Comparison of ENCODE assay signal across 1 cellular context in the genomic region with DNA sequence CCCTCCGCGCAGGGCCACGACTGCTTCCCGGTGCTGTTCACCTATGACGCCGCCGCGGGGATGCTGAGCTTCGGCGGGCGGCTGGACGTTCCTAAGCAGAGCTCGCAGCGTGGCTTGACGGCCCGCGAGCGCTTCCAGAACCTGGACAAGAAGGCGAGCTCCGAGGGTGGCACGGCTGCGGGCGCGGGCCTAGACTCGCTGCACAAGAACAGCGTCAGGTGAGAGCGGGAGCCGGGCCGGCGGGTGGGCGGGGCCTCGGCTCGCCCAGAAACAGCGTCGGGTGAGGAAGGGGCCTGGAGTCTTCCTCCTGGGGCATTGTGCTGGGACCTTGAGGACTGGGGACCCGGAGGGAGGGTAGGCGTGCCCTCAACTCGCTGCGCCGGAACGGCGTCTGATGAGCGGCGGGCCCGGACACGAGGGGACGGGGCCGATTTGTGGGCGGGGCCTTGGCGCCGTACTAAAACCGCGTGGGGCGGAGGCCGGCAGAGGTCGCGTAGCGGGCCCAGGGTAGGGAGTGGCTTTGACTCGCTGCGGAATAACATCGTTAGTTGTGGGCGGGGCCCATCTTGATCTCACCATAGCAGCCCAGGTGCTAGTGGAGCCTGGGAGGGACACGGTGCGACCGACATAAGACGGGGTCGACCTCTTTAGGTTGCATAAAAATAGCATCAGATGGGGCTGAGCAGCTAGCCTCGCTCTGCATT.
TF ChIP-seq lines count a peak whose summit lies in the region.

No MANE protein-coding gene starts in this region.

TF ChIP-seq in K562, 482 proteins besides CTCF, POLR2A, EP300 and RAD21 (continues in another document):
- TF ChIP-seq ASH1L (IDR thresholded peaks at IDR 0.05; ENCODE audit: borderline replicate concordance, low read depth, partially characterized antibody) (no peak), FOSL1 (tag; conservative IDR thresholded peaks at IDR 0.05) (no peak), PRPF4 (IDR thresholded peaks at IDR 0.05; ENCODE audit: insufficient read depth, low read depth, low read length, poor library complexity, severe bottlenecking) (no peak), ZNF347 (CRISPR knock-in tag; IDR thresholded peaks at IDR 0.05; ENCODE audit: low read depth) (no peak), ZNF785 (CRISPR knock-in tag; IDR thresholded peaks at IDR 0.05) (no peak), ETV5 (CRISPR knock-in tag; IDR thresholded peaks at IDR 0.05; ENCODE audit: low read depth) (no peak), SNRNP70 (optimal IDR thresholded peaks at IDR 0.05; ENCODE audit: low read depth, low read length) (no peak), NR2F6 (CRISPR knock-in tag; IDR thresholded peaks at IDR 0.05) (no peak), SMAD1 (IDR thresholded peaks at IDR 0.05; ENCODE audit: low read depth, low read length, partially characterized antibody) (no peak), U2AF2 (optimal IDR thresholded peaks at IDR 0.05; ENCODE audit: low read depth, low read length) (no peak), ARID1B (IDR thresholded peaks at IDR 0.05) (no peak), ZNF717 (CRISPR knock-in tag; IDR thresholded peaks at IDR 0.05) (no peak), RNF2 (IDR thresholded peaks at IDR 0.05) (no peak), SAFB (IDR thresholded peaks at IDR 0.05; ENCODE audit: borderline replicate concordance, low read depth, low read length) (peak; percentile 80), ZNF3 (CRISPR knock-in tag; IDR thresholded peaks at IDR 0.05) (no peak), HMG20B (CRISPR knock-in tag; IDR thresholded peaks at IDR 0.05) (no peak), XRCC4 (IDR thresholded peaks at IDR 0.05; ENCODE audit: extremely low read depth, insufficient read depth, insufficient read length) (no peak), HOXB6 (CRISPR knock-in tag; IDR thresholded peaks at IDR 0.05; ENCODE audit: borderline replicate concordance) (no peak), KAT8 (IDR thresholded peaks at IDR 0.05; ENCODE audit: low read depth) (no peak), JUN (IDR thresholded peaks at IDR 0.05; ENCODE audit: borderline replicate concordance, low read depth, low read length) (no peak), JUN (CRISPR knock-in tag; IDR thresholded peaks at IDR 0.05; ENCODE audit: borderline replicate concordance) (no peak), HDAC1 (IDR thresholded peaks at IDR 0.05) (peak in 1 of 2 experiments; percentile 21; a peak in 1 of 4 replicates), COPS2 (conservative IDR thresholded peaks at IDR 0.05) (no peak), CBX8 (IDR thresholded peaks at IDR 0.05; ENCODE audit: borderline replicate concordance, extremely low read depth, low read depth, low read length, poor library complexity, severe bottlenecking) (no peak), EZH2 (IDR thresholded peaks at IDR 0.05; ENCODE audit: borderline replicate concordance, low read depth, low read length) (no peak), TSC22D4 (tag; IDR thresholded peaks at IDR 0.05) (no peak), KAT7 (CRISPR knock-in tag; IDR thresholded peaks at IDR 0.05; ENCODE audit: borderline replicate concordance) (no peak)
- TF ChIP-seq, protein P1, sequence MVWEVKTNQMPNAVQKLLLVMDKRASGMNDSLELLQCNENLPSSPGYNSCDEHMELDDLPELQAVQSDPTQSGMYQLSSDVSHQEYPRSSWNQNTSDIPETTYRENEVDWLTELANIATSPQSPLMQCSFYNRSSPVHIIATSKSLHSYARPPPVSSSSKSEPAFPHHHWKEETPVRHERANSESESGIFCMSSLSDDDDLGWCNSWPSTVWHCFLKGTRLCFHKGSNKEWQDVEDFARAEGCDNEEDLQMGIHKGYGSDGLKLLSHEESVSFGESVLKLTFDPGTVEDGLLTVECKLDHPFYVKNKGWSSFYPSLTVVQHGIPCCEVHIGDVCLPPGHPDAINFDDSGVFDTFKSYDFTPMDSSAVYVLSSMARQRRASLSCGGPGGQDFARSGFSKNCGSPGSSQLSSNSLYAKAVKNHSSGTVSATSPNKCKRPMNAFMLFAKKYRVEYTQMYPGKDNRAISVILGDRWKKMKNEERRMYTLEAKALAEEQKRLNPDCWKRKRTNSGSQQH (CRISPR knock-in tag; IDR thresholded peaks at IDR 0.05) = no peak
- TF ChIP-seq, protein P2, sequence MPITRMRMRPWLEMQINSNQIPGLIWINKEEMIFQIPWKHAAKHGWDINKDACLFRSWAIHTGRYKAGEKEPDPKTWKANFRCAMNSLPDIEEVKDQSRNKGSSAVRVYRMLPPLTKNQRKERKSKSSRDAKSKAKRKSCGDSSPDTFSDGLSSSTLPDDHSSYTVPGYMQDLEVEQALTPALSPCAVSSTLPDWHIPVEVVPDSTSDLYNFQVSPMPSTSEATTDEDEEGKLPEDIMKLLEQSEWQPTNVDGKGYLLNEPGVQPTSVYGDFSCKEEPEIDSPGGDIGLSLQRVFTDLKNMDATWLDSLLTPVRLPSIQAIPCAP (CRISPR knock-in tag; IDR thresholded peaks at IDR 0.05; ENCODE audit: borderline replicate concordance) = no peak
- TF ChIP-seq, protein P3, sequence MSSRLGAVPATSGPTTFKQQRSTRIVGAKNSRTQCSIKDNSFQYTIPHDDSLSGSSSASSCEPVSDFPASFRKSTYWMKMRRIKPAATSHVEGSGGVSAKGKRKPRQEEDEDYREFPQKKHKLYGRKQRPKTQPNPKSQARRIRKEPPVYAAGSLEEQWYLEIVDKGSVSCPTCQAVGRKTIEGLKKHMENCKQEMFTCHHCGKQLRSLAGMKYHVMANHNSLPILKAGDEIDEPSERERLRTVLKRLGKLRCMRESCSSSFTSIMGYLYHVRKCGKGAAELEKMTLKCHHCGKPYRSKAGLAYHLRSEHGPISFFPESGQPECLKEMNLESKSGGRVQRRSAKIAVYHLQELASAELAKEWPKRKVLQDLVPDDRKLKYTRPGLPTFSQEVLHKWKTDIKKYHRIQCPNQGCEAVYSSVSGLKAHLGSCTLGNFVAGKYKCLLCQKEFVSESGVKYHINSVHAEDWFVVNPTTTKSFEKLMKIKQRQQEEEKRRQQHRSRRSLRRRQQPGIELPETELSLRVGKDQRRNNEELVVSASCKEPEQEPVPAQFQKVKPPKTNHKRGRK (tag; IDR thresholded peaks at IDR 0.05) = no peak
- TF ChIP-seq, protein P4, sequence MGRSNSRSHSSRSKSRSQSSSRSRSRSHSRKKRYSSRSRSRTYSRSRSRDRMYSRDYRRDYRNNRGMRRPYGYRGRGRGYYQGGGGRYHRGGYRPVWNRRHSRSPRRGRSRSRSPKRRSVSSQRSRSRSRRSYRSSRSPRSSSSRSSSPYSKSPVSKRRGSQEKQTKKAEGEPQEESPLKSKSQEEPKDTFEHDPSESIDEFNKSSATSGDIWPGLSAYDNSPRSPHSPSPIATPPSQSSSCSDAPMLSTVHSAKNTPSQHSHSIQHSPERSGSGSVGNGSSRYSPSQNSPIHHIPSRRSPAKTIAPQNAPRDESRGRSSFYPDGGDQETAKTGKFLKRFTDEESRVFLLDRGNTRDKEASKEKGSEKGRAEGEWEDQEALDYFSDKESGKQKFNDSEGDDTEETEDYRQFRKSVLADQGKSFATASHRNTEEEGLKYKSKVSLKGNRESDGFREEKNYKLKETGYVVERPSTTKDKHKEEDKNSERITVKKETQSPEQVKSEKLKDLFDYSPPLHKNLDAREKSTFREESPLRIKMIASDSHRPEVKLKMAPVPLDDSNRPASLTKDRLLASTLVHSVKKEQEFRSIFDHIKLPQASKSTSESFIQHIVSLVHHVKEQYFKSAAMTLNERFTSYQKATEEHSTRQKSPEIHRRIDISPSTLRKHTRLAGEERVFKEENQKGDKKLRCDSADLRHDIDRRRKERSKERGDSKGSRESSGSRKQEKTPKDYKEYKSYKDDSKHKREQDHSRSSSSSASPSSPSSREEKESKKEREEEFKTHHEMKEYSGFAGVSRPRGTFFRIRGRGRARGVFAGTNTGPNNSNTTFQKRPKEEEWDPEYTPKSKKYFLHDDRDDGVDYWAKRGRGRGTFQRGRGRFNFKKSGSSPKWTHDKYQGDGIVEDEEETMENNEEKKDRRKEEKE (IDR thresholded peaks at IDR 0.05; ENCODE audit: borderline replicate concordance in 1 of 2, control insufficient read depth in 1 of 2, low read depth in 2 of 2, low read length in 1 of 2) = no peak
- TF ChIP-seq, protein P5, sequence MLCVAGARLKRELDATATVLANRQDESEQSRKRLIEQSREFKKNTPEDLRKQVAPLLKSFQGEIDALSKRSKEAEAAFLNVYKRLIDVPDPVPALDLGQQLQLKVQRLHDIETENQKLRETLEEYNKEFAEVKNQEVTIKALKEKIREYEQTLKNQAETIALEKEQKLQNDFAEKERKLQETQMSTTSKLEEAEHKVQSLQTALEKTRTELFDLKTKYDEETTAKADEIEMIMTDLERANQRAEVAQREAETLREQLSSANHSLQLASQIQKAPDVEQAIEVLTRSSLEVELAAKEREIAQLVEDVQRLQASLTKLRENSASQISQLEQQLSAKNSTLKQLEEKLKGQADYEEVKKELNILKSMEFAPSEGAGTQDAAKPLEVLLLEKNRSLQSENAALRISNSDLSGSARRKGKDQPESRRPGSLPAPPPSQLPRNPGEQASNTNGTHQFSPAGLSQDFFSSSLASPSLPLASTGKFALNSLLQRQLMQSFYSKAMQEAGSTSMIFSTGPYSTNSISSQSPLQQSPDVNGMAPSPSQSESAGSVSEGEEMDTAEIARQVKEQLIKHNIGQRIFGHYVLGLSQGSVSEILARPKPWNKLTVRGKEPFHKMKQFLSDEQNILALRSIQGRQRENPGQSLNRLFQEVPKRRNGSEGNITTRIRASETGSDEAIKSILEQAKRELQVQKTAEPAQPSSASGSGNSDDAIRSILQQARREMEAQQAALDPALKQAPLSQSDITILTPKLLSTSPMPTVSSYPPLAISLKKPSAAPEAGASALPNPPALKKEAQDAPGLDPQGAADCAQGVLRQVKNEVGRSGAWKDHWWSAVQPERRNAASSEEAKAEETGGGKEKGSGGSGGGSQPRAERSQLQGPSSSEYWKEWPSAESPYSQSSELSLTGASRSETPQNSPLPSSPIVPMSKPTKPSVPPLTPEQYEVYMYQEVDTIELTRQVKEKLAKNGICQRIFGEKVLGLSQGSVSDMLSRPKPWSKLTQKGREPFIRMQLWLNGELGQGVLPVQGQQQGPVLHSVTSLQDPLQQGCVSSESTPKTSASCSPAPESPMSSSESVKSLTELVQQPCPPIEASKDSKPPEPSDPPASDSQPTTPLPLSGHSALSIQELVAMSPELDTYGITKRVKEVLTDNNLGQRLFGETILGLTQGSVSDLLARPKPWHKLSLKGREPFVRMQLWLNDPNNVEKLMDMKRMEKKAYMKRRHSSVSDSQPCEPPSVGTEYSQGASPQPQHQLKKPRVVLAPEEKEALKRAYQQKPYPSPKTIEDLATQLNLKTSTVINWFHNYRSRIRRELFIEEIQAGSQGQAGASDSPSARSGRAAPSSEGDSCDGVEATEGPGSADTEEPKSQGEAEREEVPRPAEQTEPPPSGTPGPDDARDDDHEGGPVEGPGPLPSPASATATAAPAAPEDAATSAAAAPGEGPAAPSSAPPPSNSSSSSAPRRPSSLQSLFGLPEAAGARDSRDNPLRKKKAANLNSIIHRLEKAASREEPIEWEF (CRISPR knock-in tag; IDR thresholded peaks at IDR 0.05) = no peak
- TF ChIP-seq, protein P6, sequence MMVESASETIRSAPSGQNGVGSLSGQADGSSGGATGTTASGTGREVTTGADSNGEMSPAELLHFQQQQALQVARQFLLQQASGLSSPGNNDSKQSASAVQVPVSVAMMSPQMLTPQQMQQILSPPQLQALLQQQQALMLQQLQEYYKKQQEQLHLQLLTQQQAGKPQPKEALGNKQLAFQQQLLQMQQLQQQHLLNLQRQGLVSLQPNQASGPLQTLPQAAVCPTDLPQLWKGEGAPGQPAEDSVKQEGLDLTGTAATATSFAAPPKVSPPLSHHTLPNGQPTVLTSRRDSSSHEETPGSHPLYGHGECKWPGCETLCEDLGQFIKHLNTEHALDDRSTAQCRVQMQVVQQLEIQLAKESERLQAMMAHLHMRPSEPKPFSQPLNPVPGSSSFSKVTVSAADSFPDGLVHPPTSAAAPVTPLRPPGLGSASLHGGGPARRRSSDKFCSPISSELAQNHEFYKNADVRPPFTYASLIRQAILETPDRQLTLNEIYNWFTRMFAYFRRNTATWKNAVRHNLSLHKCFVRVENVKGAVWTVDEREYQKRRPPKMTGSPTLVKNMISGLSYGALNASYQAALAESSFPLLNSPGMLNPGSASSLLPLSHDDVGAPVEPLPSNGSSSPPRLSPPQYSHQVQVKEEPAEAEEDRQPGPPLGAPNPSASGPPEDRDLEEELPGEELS (CRISPR knock-in tag; IDR thresholded peaks at IDR 0.05; ENCODE audit: borderline replicate concordance) = no peak
- TF ChIP-seq, protein P7, sequence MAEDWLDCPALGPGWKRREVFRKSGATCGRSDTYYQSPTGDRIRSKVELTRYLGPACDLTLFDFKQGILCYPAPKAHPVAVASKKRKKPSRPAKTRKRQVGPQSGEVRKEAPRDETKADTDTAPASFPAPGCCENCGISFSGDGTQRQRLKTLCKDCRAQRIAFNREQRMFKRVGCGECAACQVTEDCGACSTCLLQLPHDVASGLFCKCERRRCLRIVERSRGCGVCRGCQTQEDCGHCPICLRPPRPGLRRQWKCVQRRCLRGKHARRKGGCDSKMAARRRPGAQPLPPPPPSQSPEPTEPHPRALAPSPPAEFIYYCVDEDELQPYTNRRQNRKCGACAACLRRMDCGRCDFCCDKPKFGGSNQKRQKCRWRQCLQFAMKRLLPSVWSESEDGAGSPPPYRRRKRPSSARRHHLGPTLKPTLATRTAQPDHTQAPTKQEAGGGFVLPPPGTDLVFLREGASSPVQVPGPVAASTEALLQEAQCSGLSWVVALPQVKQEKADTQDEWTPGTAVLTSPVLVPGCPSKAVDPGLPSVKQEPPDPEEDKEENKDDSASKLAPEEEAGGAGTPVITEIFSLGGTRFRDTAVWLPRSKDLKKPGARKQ (CRISPR knock-in tag; IDR thresholded peaks at IDR 0.05) = no peak
- TF ChIP-seq, protein P8, sequence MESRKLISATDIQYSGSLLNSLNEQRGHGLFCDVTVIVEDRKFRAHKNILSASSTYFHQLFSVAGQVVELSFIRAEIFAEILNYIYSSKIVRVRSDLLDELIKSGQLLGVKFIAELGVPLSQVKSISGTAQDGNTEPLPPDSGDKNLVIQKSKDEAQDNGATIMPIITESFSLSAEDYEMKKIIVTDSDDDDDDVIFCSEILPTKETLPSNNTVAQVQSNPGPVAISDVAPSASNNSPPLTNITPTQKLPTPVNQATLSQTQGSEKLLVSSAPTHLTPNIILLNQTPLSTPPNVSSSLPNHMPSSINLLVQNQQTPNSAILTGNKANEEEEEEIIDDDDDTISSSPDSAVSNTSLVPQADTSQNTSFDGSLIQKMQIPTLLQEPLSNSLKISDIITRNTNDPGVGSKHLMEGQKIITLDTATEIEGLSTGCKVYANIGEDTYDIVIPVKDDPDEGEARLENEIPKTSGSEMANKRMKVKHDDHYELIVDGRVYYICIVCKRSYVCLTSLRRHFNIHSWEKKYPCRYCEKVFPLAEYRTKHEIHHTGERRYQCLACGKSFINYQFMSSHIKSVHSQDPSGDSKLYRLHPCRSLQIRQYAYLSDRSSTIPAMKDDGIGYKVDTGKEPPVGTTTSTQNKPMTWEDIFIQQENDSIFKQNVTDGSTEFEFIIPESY (CRISPR knock-in tag; IDR thresholded peaks at IDR 0.05) = peak; percentile 99
